In genomic region chr15:74808073-74808839, GRCh38 we compare ENCODE assay signal across 1 cellular context.
TF ChIP-seq lines count a peak whose summit lies in the region.

No MANE protein-coding gene starts in this region.

TF ChIP-seq in K562, 482 proteins besides CTCF, POLR2A, EP300 and RAD21:
- TF ChIP-seq RBM14 (IDR thresholded peaks at IDR 0.05; ENCODE audit: borderline replicate concordance, insufficient read depth, low read depth, low read length), result no peak
- TF ChIP-seq NR3C1 (CRISPR knock-in tag; IDR thresholded peaks at IDR 0.05), result no peak
- TF ChIP-seq CEBPB (tag; IDR thresholded peaks at IDR 0.05), result 0 out of 2 replicates have a peak, but pooled peaks have one; percentile 22
- TF ChIP-seq LARP7 (IDR thresholded peaks at IDR 0.05), result no peak
- TF ChIP-seq, protein P1, sequence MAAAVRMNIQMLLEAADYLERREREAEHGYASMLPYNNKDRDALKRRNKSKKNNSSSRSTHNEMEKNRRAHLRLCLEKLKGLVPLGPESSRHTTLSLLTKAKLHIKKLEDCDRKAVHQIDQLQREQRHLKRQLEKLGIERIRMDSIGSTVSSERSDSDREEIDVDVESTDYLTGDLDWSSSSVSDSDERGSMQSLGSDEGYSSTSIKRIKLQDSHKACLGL (CRISPR knock-in tag; IDR thresholded peaks at IDR 0.05; ENCODE audit: borderline replicate concordance, poor library complexity, severe bottlenecking), result no peak
- TF ChIP-seq DMBX1 (CRISPR knock-in tag; IDR thresholded peaks at IDR 0.05; ENCODE audit: borderline replicate concordance), result no peak
- TF ChIP-seq NFE2 (IDR thresholded peaks at IDR 0.05; ENCODE audit: low read depth), result no peak
- TF ChIP-seq MEIS2 (IDR thresholded peaks at IDR 0.05; ENCODE audit: partially characterized antibody), result no peak
- no peak for TF ChIP-seq PTTG1 (tag; IDR thresholded peaks at IDR 0.05; ENCODE audit: low read depth)
- TF ChIP-seq GMEB1 (CRISPR knock-in tag; IDR thresholded peaks at IDR 0.05), result no peak
- peak; percentile 77 for TF ChIP-seq CEBPG (CRISPR knock-in tag; IDR thresholded peaks at IDR 0.05)
- TF ChIP-seq CEBPG (tag; conservative IDR thresholded peaks at IDR 0.05 in 1 of 2, IDR thresholded peaks at IDR 0.05 in 1 of 2), result peak; percentile 62 to 84
- TF ChIP-seq, protein P2, sequence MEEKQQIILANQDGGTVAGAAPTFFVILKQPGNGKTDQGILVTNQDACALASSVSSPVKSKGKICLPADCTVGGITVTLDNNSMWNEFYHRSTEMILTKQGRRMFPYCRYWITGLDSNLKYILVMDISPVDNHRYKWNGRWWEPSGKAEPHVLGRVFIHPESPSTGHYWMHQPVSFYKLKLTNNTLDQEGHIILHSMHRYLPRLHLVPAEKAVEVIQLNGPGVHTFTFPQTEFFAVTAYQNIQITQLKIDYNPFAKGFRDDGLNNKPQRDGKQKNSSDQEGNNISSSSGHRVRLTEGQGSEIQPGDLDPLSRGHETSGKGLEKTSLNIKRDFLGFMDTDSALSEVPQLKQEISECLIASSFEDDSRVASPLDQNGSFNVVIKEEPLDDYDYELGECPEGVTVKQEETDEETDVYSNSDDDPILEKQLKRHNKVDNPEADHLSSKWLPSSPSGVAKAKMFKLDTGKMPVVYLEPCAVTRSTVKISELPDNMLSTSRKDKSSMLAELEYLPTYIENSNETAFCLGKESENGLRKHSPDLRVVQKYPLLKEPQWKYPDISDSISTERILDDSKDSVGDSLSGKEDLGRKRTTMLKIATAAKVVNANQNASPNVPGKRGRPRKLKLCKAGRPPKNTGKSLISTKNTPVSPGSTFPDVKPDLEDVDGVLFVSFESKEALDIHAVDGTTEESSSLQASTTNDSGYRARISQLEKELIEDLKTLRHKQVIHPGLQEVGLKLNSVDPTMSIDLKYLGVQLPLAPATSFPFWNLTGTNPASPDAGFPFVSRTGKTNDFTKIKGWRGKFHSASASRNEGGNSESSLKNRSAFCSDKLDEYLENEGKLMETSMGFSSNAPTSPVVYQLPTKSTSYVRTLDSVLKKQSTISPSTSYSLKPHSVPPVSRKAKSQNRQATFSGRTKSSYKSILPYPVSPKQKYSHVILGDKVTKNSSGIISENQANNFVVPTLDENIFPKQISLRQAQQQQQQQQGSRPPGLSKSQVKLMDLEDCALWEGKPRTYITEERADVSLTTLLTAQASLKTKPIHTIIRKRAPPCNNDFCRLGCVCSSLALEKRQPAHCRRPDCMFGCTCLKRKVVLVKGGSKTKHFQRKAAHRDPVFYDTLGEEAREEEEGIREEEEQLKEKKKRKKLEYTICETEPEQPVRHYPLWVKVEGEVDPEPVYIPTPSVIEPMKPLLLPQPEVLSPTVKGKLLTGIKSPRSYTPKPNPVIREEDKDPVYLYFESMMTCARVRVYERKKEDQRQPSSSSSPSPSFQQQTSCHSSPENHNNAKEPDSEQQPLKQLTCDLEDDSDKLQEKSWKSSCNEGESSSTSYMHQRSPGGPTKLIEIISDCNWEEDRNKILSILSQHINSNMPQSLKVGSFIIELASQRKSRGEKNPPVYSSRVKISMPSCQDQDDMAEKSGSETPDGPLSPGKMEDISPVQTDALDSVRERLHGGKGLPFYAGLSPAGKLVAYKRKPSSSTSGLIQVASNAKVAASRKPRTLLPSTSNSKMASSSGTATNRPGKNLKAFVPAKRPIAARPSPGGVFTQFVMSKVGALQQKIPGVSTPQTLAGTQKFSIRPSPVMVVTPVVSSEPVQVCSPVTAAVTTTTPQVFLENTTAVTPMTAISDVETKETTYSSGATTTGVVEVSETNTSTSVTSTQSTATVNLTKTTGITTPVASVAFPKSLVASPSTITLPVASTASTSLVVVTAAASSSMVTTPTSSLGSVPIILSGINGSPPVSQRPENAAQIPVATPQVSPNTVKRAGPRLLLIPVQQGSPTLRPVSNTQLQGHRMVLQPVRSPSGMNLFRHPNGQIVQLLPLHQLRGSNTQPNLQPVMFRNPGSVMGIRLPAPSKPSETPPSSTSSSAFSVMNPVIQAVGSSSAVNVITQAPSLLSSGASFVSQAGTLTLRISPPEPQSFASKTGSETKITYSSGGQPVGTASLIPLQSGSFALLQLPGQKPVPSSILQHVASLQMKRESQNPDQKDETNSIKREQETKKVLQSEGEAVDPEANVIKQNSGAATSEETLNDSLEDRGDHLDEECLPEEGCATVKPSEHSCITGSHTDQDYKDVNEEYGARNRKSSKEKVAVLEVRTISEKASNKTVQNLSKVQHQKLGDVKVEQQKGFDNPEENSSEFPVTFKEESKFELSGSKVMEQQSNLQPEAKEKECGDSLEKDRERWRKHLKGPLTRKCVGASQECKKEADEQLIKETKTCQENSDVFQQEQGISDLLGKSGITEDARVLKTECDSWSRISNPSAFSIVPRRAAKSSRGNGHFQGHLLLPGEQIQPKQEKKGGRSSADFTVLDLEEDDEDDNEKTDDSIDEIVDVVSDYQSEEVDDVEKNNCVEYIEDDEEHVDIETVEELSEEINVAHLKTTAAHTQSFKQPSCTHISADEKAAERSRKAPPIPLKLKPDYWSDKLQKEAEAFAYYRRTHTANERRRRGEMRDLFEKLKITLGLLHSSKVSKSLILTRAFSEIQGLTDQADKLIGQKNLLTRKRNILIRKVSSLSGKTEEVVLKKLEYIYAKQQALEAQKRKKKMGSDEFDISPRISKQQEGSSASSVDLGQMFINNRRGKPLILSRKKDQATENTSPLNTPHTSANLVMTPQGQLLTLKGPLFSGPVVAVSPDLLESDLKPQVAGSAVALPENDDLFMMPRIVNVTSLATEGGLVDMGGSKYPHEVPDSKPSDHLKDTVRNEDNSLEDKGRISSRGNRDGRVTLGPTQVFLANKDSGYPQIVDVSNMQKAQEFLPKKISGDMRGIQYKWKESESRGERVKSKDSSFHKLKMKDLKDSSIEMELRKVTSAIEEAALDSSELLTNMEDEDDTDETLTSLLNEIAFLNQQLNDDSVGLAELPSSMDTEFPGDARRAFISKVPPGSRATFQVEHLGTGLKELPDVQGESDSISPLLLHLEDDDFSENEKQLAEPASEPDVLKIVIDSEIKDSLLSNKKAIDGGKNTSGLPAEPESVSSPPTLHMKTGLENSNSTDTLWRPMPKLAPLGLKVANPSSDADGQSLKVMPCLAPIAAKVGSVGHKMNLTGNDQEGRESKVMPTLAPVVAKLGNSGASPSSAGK (IDR thresholded peaks at IDR 0.05), result no peak
- TF ChIP-seq ATF3 (IDR thresholded peaks at IDR 0.05), result peak; percentile 79
- TF ChIP-seq ATF3 (CRISPR knock-in tag; conservative IDR thresholded peaks at IDR 0.05), result no peak
- peak; percentile 38 to 51; a peak in 2 of 4 replicates for TF ChIP-seq TRIM24 (IDR thresholded peaks at IDR 0.05)
- no peak for TF ChIP-seq ZBTB12 (CRISPR knock-in tag; IDR thresholded peaks at IDR 0.05)
- no peak for TF ChIP-seq BRD4 (IDR thresholded peaks at IDR 0.05)
- no peak for TF ChIP-seq ZNF766 (CRISPR knock-in tag; conservative IDR thresholded peaks at IDR 0.05)
- TF ChIP-seq, protein P3, sequence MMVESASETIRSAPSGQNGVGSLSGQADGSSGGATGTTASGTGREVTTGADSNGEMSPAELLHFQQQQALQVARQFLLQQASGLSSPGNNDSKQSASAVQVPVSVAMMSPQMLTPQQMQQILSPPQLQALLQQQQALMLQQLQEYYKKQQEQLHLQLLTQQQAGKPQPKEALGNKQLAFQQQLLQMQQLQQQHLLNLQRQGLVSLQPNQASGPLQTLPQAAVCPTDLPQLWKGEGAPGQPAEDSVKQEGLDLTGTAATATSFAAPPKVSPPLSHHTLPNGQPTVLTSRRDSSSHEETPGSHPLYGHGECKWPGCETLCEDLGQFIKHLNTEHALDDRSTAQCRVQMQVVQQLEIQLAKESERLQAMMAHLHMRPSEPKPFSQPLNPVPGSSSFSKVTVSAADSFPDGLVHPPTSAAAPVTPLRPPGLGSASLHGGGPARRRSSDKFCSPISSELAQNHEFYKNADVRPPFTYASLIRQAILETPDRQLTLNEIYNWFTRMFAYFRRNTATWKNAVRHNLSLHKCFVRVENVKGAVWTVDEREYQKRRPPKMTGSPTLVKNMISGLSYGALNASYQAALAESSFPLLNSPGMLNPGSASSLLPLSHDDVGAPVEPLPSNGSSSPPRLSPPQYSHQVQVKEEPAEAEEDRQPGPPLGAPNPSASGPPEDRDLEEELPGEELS (CRISPR knock-in tag; IDR thresholded peaks at IDR 0.05; ENCODE audit: borderline replicate concordance), result no peak
- no peak for TF ChIP-seq RHOXF2B (CRISPR knock-in tag; conservative IDR thresholded peaks at IDR 0.05)
- TF ChIP-seq RBFOX2 (IDR thresholded peaks at IDR 0.05; ENCODE audit: low read depth, low read length), result 0 out of 2 replicates have a peak, but pooled peaks have one; percentile 26
- TF ChIP-seq POLR2G (IDR thresholded peaks at IDR 0.05; ENCODE audit: low read depth, low read length), result peak; percentile 27; the same call in 1 of the 2 replicates
- TF ChIP-seq GTF2A2 (tag; IDR thresholded peaks at IDR 0.05), result no peak
- TF ChIP-seq KLF13 (tag; IDR thresholded peaks at IDR 0.05; ENCODE audit: borderline replicate concordance, low read depth), result no peak
